In the genomic region with DNA sequence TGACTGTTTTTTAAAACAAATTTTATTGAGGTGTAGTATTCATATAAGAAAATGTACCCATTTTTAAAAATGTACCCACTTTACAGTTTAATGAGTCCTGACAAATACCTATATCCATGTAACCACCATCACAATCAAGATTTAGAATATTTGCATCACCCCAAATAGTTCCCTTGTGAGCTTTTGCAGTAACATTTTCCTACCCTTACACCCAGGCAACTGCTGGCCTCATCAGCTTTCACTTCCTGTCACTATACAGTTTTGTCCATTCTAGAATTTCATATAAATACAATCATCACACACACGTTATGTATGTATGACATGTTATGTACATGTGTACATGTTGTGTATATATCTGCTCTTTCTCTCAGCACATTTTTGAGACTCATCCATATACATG, we compare ENCODE assay signal across 8 cellular contexts.
DNase-seq lines count a peak whose midpoint lies in the region; ATAC-seq and FAIRE-seq lines count a peak whose summit lies in the region.
"Not testable (repeated sequence)": the region's sequence is repeated elsewhere in the genome, so short reads cannot be mapped to it uniquely, and the experiment has no call there.

No MANE protein-coding gene starts in this region.

- peak; percentile 51 for ATAC-seq in GM19324 (IDR thresholded peaks at IDR 0.05; ENCODE audit: low FRiP score, unreplicated experiment)
- ATAC-seq in HG02642 (IDR thresholded peaks at IDR 0.05; ENCODE audit: poor library complexity, unreplicated experiment), result peak; percentile 57
- peak; percentile 74 for ATAC-seq in HG03135 (IDR thresholded peaks at IDR 0.05; ENCODE audit: unreplicated experiment)
- peak; percentile 84 for ATAC-seq in HG03565 (IDR thresholded peaks at IDR 0.05; ENCODE audit: unreplicated experiment)
- peak; percentile 24 for ATAC-seq in activated T-helper 17 cell treated with anti-CD3 and anti-CD28 coated beads, Interleukin-2, amount 50 U/mL, for 72 hours (replicated peaks)
- ATAC-seq in stimulated activated naive CD8-positive, alpha-beta T cell treated with anti-CD3 and anti-CD28 coated beads, Interleukin-15, amount 100 ng/mL, for 72 hours, result peak; percentile 60

- not testable (repeated sequence) for H3K4me3 Mint-ChIP-seq in activated T-helper 17 cell treated with anti-CD3 and anti-CD28 coated beads, Interleukin-2, amount 50 U/mL, for 72 hours; stimulated activated naive CD8-positive, alpha-beta T cell treated with anti-CD3 and anti-CD28 coated beads, Interleukin-15, amount 100 ng/mL, for 72 hours

- DNase-seq in GM18507 (ENCODE audit: extremely low spot score, insufficient read length, low read depth); stimulated activated naive CD8-positive, alpha-beta T cell treated with anti-CD3 and anti-CD28 coated beads, Interleukin-15, amount 100 ng/mL, for 72 hours: not testable (repeated sequence)
- peak; percentile 1 for DNase-seq in NOMO-1 treated with dmso at 0.1 percent for 144 hours (lab: John Stamatoyannopoulos, UW; ENCODE audit: unreplicated experiment)

- H3K4me1 Mint-ChIP-seq in activated T-helper 17 cell treated with anti-CD3 and anti-CD28 coated beads, Interleukin-2, amount 50 U/mL, for 72 hours; stimulated activated naive CD8-positive, alpha-beta T cell treated with anti-CD3 and anti-CD28 coated beads, Interleukin-15, amount 100 ng/mL, for 72 hours: not testable (repeated sequence)

- not testable (repeated sequence) for H3K9me3 Mint-ChIP-seq in activated T-helper 17 cell treated with anti-CD3 and anti-CD28 coated beads, Interleukin-2, amount 50 U/mL, for 72 hours
- H3K9me3 Mint-ChIP-seq in stimulated activated naive CD8-positive, alpha-beta T cell treated with anti-CD3 and anti-CD28 coated beads, Interleukin-15, amount 100 ng/mL, for 72 hours, result peaks cover 7 to 15% of the 10 kb centered on the region in 2 donors

- not testable (repeated sequence) for H3K27me3 Mint-ChIP-seq in activated T-helper 17 cell treated with anti-CD3 and anti-CD28 coated beads, Interleukin-2, amount 50 U/mL, for 72 hours; stimulated activated naive CD8-positive, alpha-beta T cell treated with anti-CD3 and anti-CD28 coated beads, Interleukin-15, amount 100 ng/mL, for 72 hours

- not testable (repeated sequence) for H3K36me3 Mint-ChIP-seq in activated T-helper 17 cell treated with anti-CD3 and anti-CD28 coated beads, Interleukin-2, amount 50 U/mL, for 72 hours (ENCODE audit: low read depth)

- FAIRE-seq in GM18507 (lab: Jason Lieb, UNC), result peak; percentile 66

- not testable (repeated sequence) for H3K27ac Mint-ChIP-seq in activated T-helper 17 cell treated with anti-CD3 and anti-CD28 coated beads, Interleukin-2, amount 50 U/mL, for 72 hours; stimulated activated naive CD8-positive, alpha-beta T cell treated with anti-CD3 and anti-CD28 coated beads, Interleukin-15, amount 100 ng/mL, for 72 hours

Comparison
In these comparisons a context has a peak if more than half of its experiments do, and no peak if none do; other contexts are left out.
1. ATAC-seq: peak in every context shown above with its lines; median percentile 84 in HG03565; 74 in HG03135; 60 in stimulated activated naive CD8-positive, alpha-beta T cell treated with anti-CD3 and anti-CD28 coated beads, Interleukin-15, amount 100 ng/mL, for 72 hours; 57 in HG02642; 51 in GM19324; 24 in activated T-helper 17 cell treated with anti-CD3 and anti-CD28 coated beads, Interleukin-2, amount 50 U/mL, for 72 hours.